ENCODE assay signal across 1 cellular context in the genomic region with DNA sequence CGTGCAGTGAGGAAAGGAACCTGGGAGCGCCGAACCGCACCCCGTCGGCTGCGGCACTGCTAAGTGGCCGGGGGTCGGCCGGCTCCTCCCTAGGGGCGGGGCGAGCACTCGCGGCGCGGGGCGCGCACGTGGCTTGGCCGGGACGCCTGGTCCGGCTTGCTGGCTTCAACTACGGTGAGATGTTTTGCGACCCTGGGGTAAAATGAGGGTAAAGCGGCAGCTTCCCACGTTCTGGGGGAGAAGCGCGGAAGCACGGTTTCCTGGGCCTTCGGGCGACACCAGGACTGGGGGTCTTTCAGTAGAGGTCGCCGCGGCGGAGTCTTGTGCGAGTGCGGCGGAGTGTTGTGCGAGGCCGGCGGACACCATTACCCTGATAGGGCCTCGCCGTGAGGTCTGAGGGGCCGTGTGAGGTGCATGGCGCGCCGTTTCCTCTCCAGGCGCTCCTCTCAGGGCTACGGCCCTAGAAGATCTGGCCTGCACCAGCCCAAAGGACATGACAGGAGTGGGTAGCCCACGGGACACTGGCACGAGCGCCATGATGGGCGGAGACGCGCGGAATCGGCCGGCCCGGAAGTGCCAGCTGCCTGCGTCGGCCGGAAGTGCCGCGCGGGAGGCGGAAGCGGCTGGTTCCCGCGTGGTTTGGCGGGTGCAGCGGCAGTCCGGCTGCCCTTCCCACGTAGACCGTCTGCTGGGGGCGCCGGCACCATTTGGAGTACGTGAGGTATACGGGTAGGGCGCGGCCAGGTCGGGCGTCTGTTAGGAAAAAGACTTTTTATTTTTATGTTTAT.
TF ChIP-seq lines count a peak whose summit lies in the region.

Gene PIGW, plus strand, starts transcription at position 107 of the 788 bp plus-strand sequence. CDS start 2,115 bp downstream, outside the sequence.

TF ChIP-seq in HepG2, 621 proteins besides CTCF, POLR2A, EP300 and RAD21 (continued from another document and continues in another):
- peak; percentile 66; the same call in 1 of the 2 replicates for TF ChIP-seq BATF2 (CRISPR knock-in tag; IDR thresholded peaks at IDR 0.05)
- peak; percentile 71; the same call in 1 of the 2 replicates for TF ChIP-seq POLR2AphosphoS2 (IDR thresholded peaks at IDR 0.05; ENCODE audit: low read depth, low read length)
- TF ChIP-seq ZFP91 (CRISPR knock-in tag; IDR thresholded peaks at IDR 0.05; ENCODE audit: borderline replicate concordance) = peak; percentile 74; the same call in 1 of the 2 replicates
- TF ChIP-seq PBX3 (CRISPR knock-in tag; IDR thresholded peaks at IDR 0.05; ENCODE audit: borderline replicate concordance) = peak; percentile 64; the same call in 1 of the 2 replicates
- TF ChIP-seq ZMYM2 (CRISPR knock-in tag; IDR thresholded peaks at IDR 0.05) = no peak; the same call in 1 of the 2 replicates
- TF ChIP-seq ZNF7 (CRISPR knock-in tag; IDR thresholded peaks at IDR 0.05) = no peak
- no peak for TF ChIP-seq FOSL2 (CRISPR knock-in tag; IDR thresholded peaks at IDR 0.05)
- TF ChIP-seq CC2D1A (CRISPR knock-in tag; IDR thresholded peaks at IDR 0.05) = 0 out of 2 replicates have a peak, but pooled peaks have one; percentile 17
- TF ChIP-seq, protein P1, sequence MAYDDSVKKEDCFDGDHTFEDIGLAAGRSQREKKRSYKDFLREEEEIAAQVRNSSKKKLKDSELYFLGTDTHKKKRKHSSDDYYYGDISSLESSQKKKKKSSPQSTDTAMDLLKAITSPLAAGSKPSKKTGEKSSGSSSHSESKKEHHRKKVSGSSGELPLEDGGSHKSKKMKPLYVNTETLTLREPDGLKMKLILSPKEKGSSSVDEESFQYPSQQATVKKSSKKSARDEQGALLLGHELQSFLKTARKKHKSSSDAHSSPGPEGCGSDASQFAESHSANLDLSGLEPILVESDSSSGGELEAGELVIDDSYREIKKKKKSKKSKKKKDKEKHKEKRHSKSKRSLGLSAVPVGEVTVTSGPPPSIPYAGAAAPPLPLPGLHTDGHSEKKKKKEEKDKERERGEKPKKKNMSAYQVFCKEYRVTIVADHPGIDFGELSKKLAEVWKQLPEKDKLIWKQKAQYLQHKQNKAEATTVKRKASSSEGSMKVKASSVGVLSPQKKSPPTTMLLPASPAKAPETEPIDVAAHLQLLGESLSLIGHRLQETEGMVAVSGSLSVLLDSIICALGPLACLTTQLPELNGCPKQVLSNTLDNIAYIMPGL (CRISPR knock-in tag; IDR thresholded peaks at IDR 0.05; ENCODE audit: borderline replicate concordance in 1 of 2, low read depth in 1 of 2) = peak in 1 of 2 experiments; percentile 75
- no peak for TF ChIP-seq NFIB (CRISPR knock-in tag; IDR thresholded peaks at IDR 0.05; ENCODE audit: borderline replicate concordance)
- no peak for TF ChIP-seq ARID3A (IDR thresholded peaks at IDR 0.05; ENCODE audit: low read depth, low read length)
- TF ChIP-seq, protein P2, sequence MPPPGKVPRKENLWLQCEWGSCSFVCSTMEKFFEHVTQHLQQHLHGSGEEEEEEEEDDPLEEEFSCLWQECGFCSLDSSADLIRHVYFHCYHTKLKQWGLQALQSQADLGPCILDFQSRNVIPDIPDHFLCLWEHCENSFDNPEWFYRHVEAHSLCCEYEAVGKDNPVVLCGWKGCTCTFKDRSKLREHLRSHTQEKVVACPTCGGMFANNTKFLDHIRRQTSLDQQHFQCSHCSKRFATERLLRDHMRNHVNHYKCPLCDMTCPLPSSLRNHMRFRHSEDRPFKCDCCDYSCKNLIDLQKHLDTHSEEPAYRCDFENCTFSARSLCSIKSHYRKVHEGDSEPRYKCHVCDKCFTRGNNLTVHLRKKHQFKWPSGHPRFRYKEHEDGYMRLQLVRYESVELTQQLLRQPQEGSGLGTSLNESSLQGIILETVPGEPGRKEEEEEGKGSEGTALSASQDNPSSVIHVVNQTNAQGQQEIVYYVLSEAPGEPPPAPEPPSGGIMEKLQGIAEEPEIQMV (CRISPR knock-in tag; IDR thresholded peaks at IDR 0.05; ENCODE audit: low read depth) = peak; percentile 58; the same call in 1 of the 2 replicates
- 0 out of 2 replicates have a peak, but pooled peaks have one; percentile 37 for TF ChIP-seq SNAPC2 (CRISPR knock-in tag; IDR thresholded peaks at IDR 0.05)
- 0 out of 2 replicates have a peak, but pooled peaks have one; percentile 21 for TF ChIP-seq ZNF577 (CRISPR knock-in tag; IDR thresholded peaks at IDR 0.05; ENCODE audit: borderline replicate concordance, low read depth)
- TF ChIP-seq ZFP1 (CRISPR knock-in tag; IDR thresholded peaks at IDR 0.05) = no peak
- TF ChIP-seq SMC3 (IDR thresholded peaks at IDR 0.05; ENCODE audit: low read length) = no peak
- TF ChIP-seq MEIS1 (CRISPR knock-in tag; IDR thresholded peaks at IDR 0.05; ENCODE audit: borderline replicate concordance) = peak; percentile 54
- TF ChIP-seq ARNTL (CRISPR knock-in tag; IDR thresholded peaks at IDR 0.05) = peak; percentile 97
- TF ChIP-seq ELF4 (CRISPR knock-in tag; IDR thresholded peaks at IDR 0.05; ENCODE audit: borderline replicate concordance) = peak; percentile 98
- no peak for TF ChIP-seq DPF2 (CRISPR knock-in tag; IDR thresholded peaks at IDR 0.05; ENCODE audit: borderline replicate concordance, low read depth)
- TF ChIP-seq SRSF4 (IDR thresholded peaks at IDR 0.05; ENCODE audit: low read depth, low read length, poor library complexity, severe bottlenecking) = no peak
- TF ChIP-seq ZNF550 (CRISPR knock-in tag; IDR thresholded peaks at IDR 0.05; ENCODE audit: borderline replicate concordance) = no peak
- TF ChIP-seq ZNF281 (CRISPR knock-in tag; IDR thresholded peaks at IDR 0.05; ENCODE audit: borderline replicate concordance) = no peak
- TF ChIP-seq HNF4A (CRISPR knock-in tag; IDR thresholded peaks at IDR 0.05) = no peak
- TF ChIP-seq WIZ (CRISPR knock-in tag; IDR thresholded peaks at IDR 0.05) = 0 out of 2 replicates have a peak, but pooled peaks have one; percentile 23
- 0 out of 2 replicates have a peak, but pooled peaks have one; percentile 4 for TF ChIP-seq NFRKB (IDR thresholded peaks at IDR 0.05)
- no peak for TF ChIP-seq SUZ12 (IDR thresholded peaks at IDR 0.05; ENCODE audit: low read depth, low read length)
- TF ChIP-seq RFXAP (CRISPR knock-in tag; IDR thresholded peaks at IDR 0.05; ENCODE audit: borderline replicate concordance) = 0 out of 2 replicates have a peak, but pooled peaks have one; percentile 28
- TF ChIP-seq CBFB (CRISPR knock-in tag; IDR thresholded peaks at IDR 0.05) = no peak; the same call in 1 of the 2 replicates
- TF ChIP-seq SAP130 (CRISPR knock-in tag; IDR thresholded peaks at IDR 0.05; ENCODE audit: low read depth) = peak; percentile 84
- TF ChIP-seq NFE2L2 (IDR thresholded peaks at IDR 0.05; ENCODE audit: low read length) = no peak
- no peak for TF ChIP-seq ZHX1 (CRISPR knock-in tag; IDR thresholded peaks at IDR 0.05; ENCODE audit: low read depth)
- TF ChIP-seq, protein P3, sequence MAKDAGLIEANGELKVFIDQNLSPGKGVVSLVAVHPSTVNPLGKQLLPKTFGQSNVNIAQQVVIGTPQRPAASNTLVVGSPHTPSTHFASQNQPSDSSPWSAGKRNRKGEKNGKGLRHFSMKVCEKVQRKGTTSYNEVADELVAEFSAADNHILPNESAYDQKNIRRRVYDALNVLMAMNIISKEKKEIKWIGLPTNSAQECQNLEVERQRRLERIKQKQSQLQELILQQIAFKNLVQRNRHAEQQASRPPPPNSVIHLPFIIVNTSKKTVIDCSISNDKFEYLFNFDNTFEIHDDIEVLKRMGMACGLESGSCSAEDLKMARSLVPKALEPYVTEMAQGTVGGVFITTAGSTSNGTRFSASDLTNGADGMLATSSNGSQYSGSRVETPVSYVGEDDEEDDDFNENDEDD (CRISPR knock-in tag; IDR thresholded peaks at IDR 0.05; ENCODE audit: borderline replicate concordance) = peak; percentile 77; the same call in 1 of the 2 replicates
- peak; percentile 15; the same call in 1 of the 2 replicates for TF ChIP-seq ZNF264 (CRISPR knock-in tag; IDR thresholded peaks at IDR 0.05)
- 0 out of 2 replicates have a peak, but pooled peaks have one; percentile 10 for TF ChIP-seq TEAD2 (CRISPR knock-in tag; IDR thresholded peaks at IDR 0.05)
- TF ChIP-seq FLYWCH1 (CRISPR knock-in tag; IDR thresholded peaks at IDR 0.05) = no peak
- 0 out of 2 replicates have a peak, but pooled peaks have one; percentile 71 for TF ChIP-seq ZNF674 (CRISPR knock-in tag; IDR thresholded peaks at IDR 0.05; ENCODE audit: low read depth)
- no peak; the same call in 1 of the 2 replicates for TF ChIP-seq PPARG (CRISPR knock-in tag; conservative IDR thresholded peaks at IDR 0.05)
- no peak for TF ChIP-seq ATF7 (IDR thresholded peaks at IDR 0.05)
- TF ChIP-seq ATF7 (CRISPR knock-in tag; IDR thresholded peaks at IDR 0.05) = no peak
- peak; percentile 69; the same call in 1 of the 2 replicates for TF ChIP-seq ZNF44 (CRISPR knock-in tag; IDR thresholded peaks at IDR 0.05)
- TF ChIP-seq SRSF1 (optimal IDR thresholded peaks at IDR 0.05; ENCODE audit: low read depth, low read length) = peak; percentile 80
- peak; percentile 59; the same call in 1 of the 2 replicates for TF ChIP-seq SALL1 (CRISPR knock-in tag; IDR thresholded peaks at IDR 0.05)
- TF ChIP-seq NFKBIZ (CRISPR knock-in tag; IDR thresholded peaks at IDR 0.05) = 0 out of 2 replicates have a peak, but pooled peaks have one; percentile 37
